Comparison of ENCODE assay signal across 3 cellular contexts in genomic region chr10:60487543-60487942, GRCh38.
TF ChIP-seq lines count a peak whose summit lies in the region.

No MANE protein-coding gene starts in this region.

TF ChIP-seq in A549, 52 proteins besides CTCF, POLR2A, EP300 and RAD21:
- TF ChIP-seq BCL3 (IDR thresholded peaks at IDR 0.05): no peak
- TF ChIP-seq MAFK (IDR thresholded peaks at IDR 0.05; ENCODE audit: partially characterized antibody): peak; percentile 87
- no peak for TF ChIP-seq ATOH8 (CRISPR knock-in tag; IDR thresholded peaks at IDR 0.05; ENCODE audit: low read depth)

TF ChIP-seq in IMR-90, 13 proteins besides CTCF, POLR2A, EP300 and RAD21:
- TF ChIP-seq MAFK (IDR thresholded peaks at IDR 0.05; ENCODE audit: low read depth, low read length) (peak; percentile 77), RFX5 (IDR thresholded peaks at IDR 0.05; ENCODE audit: low read depth, low read length) (no peak), RCOR1 (IDR thresholded peaks at IDR 0.05; ENCODE audit: insufficient replicate concordance, low read length) (no peak), USF2 (IDR thresholded peaks at IDR 0.05; ENCODE audit: low read depth, low read length) (no peak)
TF ChIP-seq in IMR-90: peak in this region for 1.

TF ChIP-seq in H1, 55 proteins besides CTCF, POLR2A, EP300 and RAD21:
- TF ChIP-seq CBX8 (IDR thresholded peaks at IDR 0.05; ENCODE audit: borderline replicate concordance, low read depth, low read length) (no peak), MAFK (IDR thresholded peaks at IDR 0.05; ENCODE audit: low read depth, low read length) (peak; percentile 28; the same call in 1 of the 2 replicates)
